Comparison of ENCODE assay signal across 14 cellular contexts in the genomic region with DNA sequence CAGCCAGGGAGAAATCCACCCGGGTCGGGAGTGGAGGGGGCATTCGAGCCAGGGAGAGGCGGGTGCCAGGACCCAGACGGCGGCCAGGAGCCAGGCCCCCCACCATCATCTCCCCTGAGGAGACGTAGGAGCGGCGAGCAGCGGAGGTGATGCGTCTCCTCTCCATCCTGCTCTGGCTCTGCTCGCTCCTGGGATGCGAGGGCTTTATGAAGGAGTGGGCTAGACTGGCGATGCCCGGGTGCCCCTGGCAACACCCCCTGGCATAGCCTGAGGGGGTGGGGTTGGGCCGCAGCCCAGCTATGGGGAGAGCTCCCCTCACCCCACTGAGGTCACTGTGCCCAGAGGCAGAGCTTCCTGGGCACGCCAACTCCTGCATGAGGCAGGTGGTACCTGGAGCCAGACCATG. TPM values are rescaled to one million over a fixed set of nuclear protein-coding genes. Genes with fewer than 3 reads are reported as not detected.
DNase-seq lines count a peak whose midpoint lies in the region; ATAC-seq and TF ChIP-seq lines count a peak whose summit lies in the region.
"Had no signal": no experiment of that assay in that cellular context is flagged by ENCODE, and none has a peak within 500 bp of the region (broad histone marks: within the 10 kb centered on the region; RNA-seq: fewer than 3 reads in every experiment).

GFAP (minus strand) TSS at position 180 of the 406 bp plus-strand sequence; CDS start at position 166, 14 bp downstream.

- WGBS in heart right ventricle, 2 donors = 83 to 89% methylated on average over 17 of the region's 17 CpGs
- WGBS in right cardiac atrium = 82% methylated on average over 17 of the region's 17 CpGs

- H3K4me3 Mint-ChIP-seq in activated CD4-positive, alpha-beta memory T cell treated with anti-CD3 and anti-CD28 coated beads for 36 hours = no peak within 1 kb of the TSS

- peaks cover 10% of the 10 kb centered on the region for H3K4me1 Mint-ChIP-seq in activated CD4-positive, alpha-beta memory T cell treated with anti-CD3 and anti-CD28 coated beads for 36 hours (ENCODE audit: low read depth)

- DNase-seq in heart right ventricle = no peak
- no peak for DNase-seq in cardiac septum (ENCODE audit: low spot score)
- DNase-seq in right cardiac atrium = peak in 1 of 3 donors; percentile 29
- DNase-seq in posterior vena cava (ENCODE audit: low spot score) = peak; percentile 70
- DNase-seq in HAP-1 (ENCODE audit: low spot score in 2 of 2) = no peak
- no peak for DNase-seq in activated CD4-positive, alpha-beta memory T cell treated with anti-CD3 and anti-CD28 coated beads for 36 hours
- DNase-seq in HUDEP-2 (lab: John Stamatoyannopoulos, UW; ENCODE audit: unreplicated experiment in 76 of 76) = no peak
- DNase-seq in OCI-M2 (lab: John Stamatoyannopoulos, UW; ENCODE audit: unreplicated experiment) = no peak
- DNase-seq: activated naive CD4-positive, alpha-beta T cell; NCI-H1048; retina; stimulated activated CD4-positive, alpha-beta T cell treated with anti-CD3 and anti-CD28 coated beads, Interleukin-4, amount 100 ng/mL, for 1 hour had no signal

- CTCF ChIA-PET in activated CD4-positive, alpha-beta memory T cell treated with anti-CD3 and anti-CD28 coated beads for 36 hours (lab: Charles Lee) = interaction anchor here (5.8 kb wide), 1 partner anchor 105 kb away, joined by 57 read pairs; no protein-coding TSS in a partner anchor

- in situ Hi-C loops in HAP-1 (cut with MboI; ENCODE audit: low sequenced_read_pairs) = no loop called here

- no peak within 1 kb of the TSS for H3K27ac Mint-ChIP-seq in activated CD4-positive, alpha-beta memory T cell treated with anti-CD3 and anti-CD28 coated beads for 36 hours

- no peaks in the 10 kb centered on the region for H3K9me3 Mint-ChIP-seq in activated CD4-positive, alpha-beta memory T cell treated with anti-CD3 and anti-CD28 coated beads for 36 hours

- peaks cover 0 to 43% (median 12%) of the 10 kb centered on the region in 7 donors for H3K27me3 ChIP-seq in heart right ventricle
- no peaks in the 10 kb centered on the region for H3K27me3 ChIP-seq in right cardiac atrium (ENCODE audit: control insufficient read depth, insufficient read depth)
- peaks cover 10% of the 10 kb centered on the region for H3K27me3 ChIP-seq in HAP-1 (ENCODE audit: low read depth)

- no peak for TF ChIP-seq CTCF in heart right ventricle (IDR thresholded peaks at IDR 0.05)

- H3K9me3 ChIP-seq in heart right ventricle (no peaks in the 10 kb centered on the region), right cardiac atrium (ENCODE audit: control insufficient read depth, low read length) (no peaks in the 10 kb centered on the region), HAP-1 (no peaks in the 10 kb centered on the region)
- H3K9me3 ChIP-seq: Caco-2 had no signal

- H3K4me3 ChIP-seq in heart right ventricle (no peak within 1 kb of the TSS), right cardiac atrium (ENCODE audit: low read length) (no peak within 1 kb of the TSS), HAP-1 (no peak within 1 kb of the TSS)
- H3K4me3 ChIP-seq: SK-N-MC had no signal

- H3K4me1 ChIP-seq in heart right ventricle (peaks cover 0 to 45% (median 28%) of the 10 kb centered on the region in 9 donors), right cardiac atrium (ENCODE audit: control insufficient read depth, insufficient read depth, low read length) (peaks cover 2% of the 10 kb centered on the region), HAP-1 (no peaks in the 10 kb centered on the region)

- H3K36me3 ChIP-seq in heart right ventricle (no peaks in the 10 kb centered on the region), HAP-1 (replicated peaks) (no peaks in the 10 kb centered on the region)

- no peak for ATAC-seq in heart right ventricle
- ATAC-seq in right cardiac atrium = no peak

- intact Hi-C loops in heart right ventricle (cut with DNase I) = loop anchor here in 5 of 10 donors (5.0 to 10.0 kb wide), 2 partner anchors 179 to 182 kb away; no protein-coding TSS in a partner anchor
- intact Hi-C loops in cardiac septum (cut with DNase I) = no loop called here
- intact Hi-C loops in right cardiac atrium (cut with DNase I) = loop anchor here in 2 of 4 donors (5.0 to 10.0 kb wide), 3 partner anchors 179 to 282 kb away; no protein-coding TSS in a partner anchor
- intact Hi-C loops in posterior vena cava (cut with DNase I) = loop anchor here (5.0 to 10.0 kb wide), 3 partner anchors 107 to 219 kb away; partner anchors contain the start of genes ACBD4 (in 1 of the 2) and PLCD3 (in 1 of the 2)
- intact Hi-C loops in activated CD4-positive, alpha-beta memory T cell treated with anti-CD3 and anti-CD28 coated beads for 36 hours (cut with micrococcal nuclease) = no loop called here

- peak within 1 kb of the TSS; percentile 35 to 81 (median 73) for H3K27ac ChIP-seq in heart right ventricle
- H3K27ac ChIP-seq in right cardiac atrium (ENCODE audit: low read length) = peak within 1 kb of the TSS; percentile 1
- H3K27ac ChIP-seq: SK-N-MC had no signal

- peaks cover 24% of the 10 kb centered on the region for H3K27me3 Mint-ChIP-seq in activated CD4-positive, alpha-beta memory T cell treated with anti-CD3 and anti-CD28 coated beads for 36 hours

- no peaks in the 10 kb centered on the region for H3K36me3 Mint-ChIP-seq in activated CD4-positive, alpha-beta memory T cell treated with anti-CD3 and anti-CD28 coated beads for 36 hours

- POLR2A ChIA-PET in activated CD4-positive, alpha-beta memory T cell treated with anti-CD3 and anti-CD28 coated beads for 36 hours (lab: Charles Lee) = no interaction called here

RNA-seq across cellular contexts. Expression of gene GFAP, which starts in this region (rescaled TPM):
- total RNA-seq in heart right ventricle (1 to 10 TPM; 3.1 to 8.6 (median 7.4) TPM), cardiac septum (7.0 TPM), right cardiac atrium (1 to 10 TPM; 4.6 to 8.3 (median 4.8) TPM), posterior vena cava (1 to 10 TPM in 1 of 2 donors, under 1 TPM in 1; 0.51 to 1.7 TPM)
- polyA plus RNA-seq in heart right ventricle (1 to 10 TPM; 2.1 to 6.1 TPM), right cardiac atrium (7.8 TPM)
- not detected for total RNA-seq in activated CD4-positive, alpha-beta memory T cell treated with anti-CD3 and anti-CD28 coated beads for 36 hours
- total RNA-seq: Caco-2 had no signal

Comparison
In these comparisons a context has a peak if more than half of its experiments do, and no peak if none do; other contexts are left out.
1. intact Hi-C loops: an anchor here in posterior vena cava (5.0 to 10.0 kb wide); none called in cardiac septum and activated CD4-positive, alpha-beta memory T cell treated with anti-CD3 and anti-CD28 coated beads for 36 hours.